Comparison of ENCODE assay signal across 10 cellular contexts in genomic region chr4:116925900-116926457, GRCh38.
DNase-seq lines count a peak whose midpoint lies in the region; ATAC-seq, FAIRE-seq and TF ChIP-seq lines count a peak whose summit lies in the region.
"Had no signal": no experiment of that assay in that cellular context is flagged by ENCODE, and none has a peak within 500 bp of the region (broad histone marks: within the 10 kb centered on the region; RNA-seq: fewer than 3 reads in every experiment).

No MANE protein-coding gene starts in this region.

- H3K9me3 Mint-ChIP-seq in activated T-helper 1 cell treated with anti-CD3 and anti-CD28 coated beads, Interleukin-12 subunit alpha, Interleukin-12 subunit beta, Interleukin-2, Interleukin-4 antibody, amounts not matched to agents 30 ng/mL and 10 ng/mL and 1 ng/mL, durations not matched to agents 14 hours and 24 hours and 36 hours, result no peaks in the 10 kb centered on the region

- H3K27ac ChIP-seq in HEK293 (ENCODE audit: extremely low read depth, low read depth, low read length), result no peak overlapping the region
- H3K27ac ChIP-seq in brain microvascular endothelial cell, result no peak overlapping the region
- H3K27ac ChIP-seq in keratinocyte (ENCODE audit: control insufficient read depth, insufficient read depth, low read length), result no peak overlapping the region
- no peak overlapping the region for H3K27ac ChIP-seq in sigmoid colon

- no peaks in the 10 kb centered on the region for H3K36me3 Mint-ChIP-seq in activated T-helper 1 cell treated with anti-CD3 and anti-CD28 coated beads, Interleukin-12 subunit alpha, Interleukin-12 subunit beta, Interleukin-2, Interleukin-4 antibody, amounts not matched to agents 30 ng/mL and 10 ng/mL and 1 ng/mL, durations not matched to agents 14 hours and 24 hours and 36 hours (ENCODE audit: low read depth)

- TF ChIP-seq CTCF in HEK293 (tag by site-specific recombination; IDR thresholded peaks at IDR 0.05), result no peak
- TF ChIP-seq CTCF in brain microvascular endothelial cell (IDR thresholded peaks at IDR 0.05; ENCODE audit: low read depth, low read length, missing control alignments), result no peak
- no peak for TF ChIP-seq CTCF in keratinocyte (optimal IDR thresholded peaks at IDR 0.05 in 1 of 3, IDR thresholded peaks at IDR 0.05 in 1 of 3, conservative IDR thresholded peaks at IDR 0.05 in 1 of 3; ENCODE audit: extremely low read depth in 1 of 3, insufficient read depth in 2 of 3, low read length in 3 of 3)
- TF ChIP-seq CTCF in sigmoid colon (IDR thresholded peaks at IDR 0.05), result no peak

- FAIRE-seq in keratinocyte (lab: Jason Lieb, UNC), result no peak

- no peaks in the 10 kb centered on the region for H3K4me1 ChIP-seq in HEK293 (ENCODE audit: control insufficient read depth, insufficient read depth, low read length)
- no peaks in the 10 kb centered on the region for H3K4me1 ChIP-seq in keratinocyte (ENCODE audit: control insufficient read depth, extremely low read depth, insufficient read depth, low read length)
- peaks cover 0 to 14% (median 9%) of the 10 kb centered on the region in 4 donors for H3K4me1 ChIP-seq in sigmoid colon
- H3K4me1 ChIP-seq: HAP-1 had no signal

- in situ Hi-C loops in brain microvascular endothelial cell (cut with HindIII; ENCODE audit: low pct_ligation_motif_present, low sequenced_read_pairs), result no loop called here

- WGBS in sigmoid colon, 2 donors, result 10 to 23% methylated on average over 51 of the region's 51 CpGs

- H3K4me3 ChIP-seq in HEK293 (ENCODE audit: low read depth, low read length) (peak overlapping the region; percentile 31), brain microvascular endothelial cell (ENCODE audit: low read depth, low read length) (peak overlapping the region; percentile 52), keratinocyte (ENCODE audit: control insufficient read depth in 2 of 3, extremely low read depth in 1 of 3, insufficient read depth in 2 of 3, low read depth in 1 of 3, low read length in 3 of 3) (no peak overlapping the region), sigmoid colon (peak overlapping the region in 3 of 4 donors; percentile 19 to 35 (median 27))
- H3K4me3 ChIP-seq: HAP-1 had no signal

- no peak for TF ChIP-seq POLR2A in sigmoid colon (IDR thresholded peaks at IDR 0.05)

- H3K27ac Mint-ChIP-seq in activated T-helper 1 cell treated with anti-CD3 and anti-CD28 coated beads, Interleukin-12 subunit alpha, Interleukin-12 subunit beta, Interleukin-2, Interleukin-4 antibody, amounts not matched to agents 30 ng/mL and 10 ng/mL and 1 ng/mL, durations not matched to agents 14 hours and 24 hours and 36 hours, result no peak overlapping the region

- dilution Hi-C loops in keratinocyte (cut with MboI; ENCODE audit: extremely low pct_ligation_motif_present, low sequenced_read_pairs), result no loop called here

- no peak for ATAC-seq in HG03159 (IDR thresholded peaks at IDR 0.05; ENCODE audit: unreplicated experiment)

- no peaks in the 10 kb centered on the region for H4K20me1 ChIP-seq in keratinocyte (ENCODE audit: control insufficient read depth, extremely low read depth, insufficient read depth, low read length)

- TF ChIP-seq EP300 in sigmoid colon (IDR thresholded peaks at IDR 0.05), result no peak

- H3K27me3 Mint-ChIP-seq in activated T-helper 1 cell treated with anti-CD3 and anti-CD28 coated beads, Interleukin-12 subunit alpha, Interleukin-12 subunit beta, Interleukin-2, Interleukin-4 antibody, amounts not matched to agents 30 ng/mL and 10 ng/mL and 1 ng/mL, durations not matched to agents 14 hours and 24 hours and 36 hours (ENCODE audit: insufficient read depth), result peaks cover 4% of the 10 kb centered on the region

- no peaks in the 10 kb centered on the region for H3K4me1 Mint-ChIP-seq in activated T-helper 1 cell treated with anti-CD3 and anti-CD28 coated beads, Interleukin-12 subunit alpha, Interleukin-12 subunit beta, Interleukin-2, Interleukin-4 antibody, amounts not matched to agents 30 ng/mL and 10 ng/mL and 1 ng/mL, durations not matched to agents 14 hours and 24 hours and 36 hours (ENCODE audit: low read depth)

- no peaks in the 10 kb centered on the region for H3K9me1 ChIP-seq in keratinocyte (ENCODE audit: control insufficient read depth, extremely low read depth, insufficient read depth, low read length)

- POLR2A ChIA-PET in HEK293 (lab: Yijun Ruan, JAX), result no interaction called here

- no peak overlapping the region for H3K9ac ChIP-seq in keratinocyte (ENCODE audit: control insufficient read depth, extremely low read depth, insufficient read depth, low read length)

- CTCF ChIA-PET in HEK293 (lab: Yijun Ruan, JAX), result no interaction called here

- intact Hi-C loops in sigmoid colon (cut with DNase I), result no loop called here
- intact Hi-C loops in activated T-helper 1 cell treated with anti-CD3 and anti-CD28 coated beads, Interleukin-12 subunit alpha, Interleukin-12 subunit beta, Interleukin-2, Interleukin-4 antibody, amounts not matched to agents 30 ng/mL and 10 ng/mL and 1 ng/mL, durations not matched to agents 14 hours and 24 hours and 36 hours (cut with micrococcal nuclease), result no loop called here

- no peaks in the 10 kb centered on the region for H3K36me3 ChIP-seq in HEK293 (ENCODE audit: control insufficient read depth in 2 of 2, insufficient read depth in 1 of 2, low read length in 2 of 2)
- H3K36me3 ChIP-seq in brain microvascular endothelial cell (replicated peaks), result no peaks in the 10 kb centered on the region
- no peaks in the 10 kb centered on the region for H3K36me3 ChIP-seq in keratinocyte (ENCODE audit: control insufficient read depth in 2 of 2, extremely low read depth in 1 of 2, insufficient read depth in 2 of 2, low read length in 2 of 2)
- no peaks in the 10 kb centered on the region for H3K36me3 ChIP-seq in sigmoid colon
- H3K36me3 ChIP-seq: HAP-1 had no signal

- H3K79me2 ChIP-seq in keratinocyte (ENCODE audit: control insufficient read depth, insufficient read depth, low read length), result no peaks in the 10 kb centered on the region

- no peak overlapping the region for H3K4me3 Mint-ChIP-seq in activated T-helper 1 cell treated with anti-CD3 and anti-CD28 coated beads, Interleukin-12 subunit alpha, Interleukin-12 subunit beta, Interleukin-2, Interleukin-4 antibody, amounts not matched to agents 30 ng/mL and 10 ng/mL and 1 ng/mL, durations not matched to agents 14 hours and 24 hours and 36 hours

- peak overlapping the region; percentile 27 for H3K4me2 ChIP-seq in keratinocyte (ENCODE audit: control insufficient read depth, extremely low read depth, insufficient read depth, low read depth, low read length)

- no peaks in the 10 kb centered on the region for H3K9me3 ChIP-seq in HEK293 (ENCODE audit: control insufficient read depth, insufficient read depth, low read depth, low read length)
- no peaks in the 10 kb centered on the region for H3K9me3 ChIP-seq in keratinocyte (ENCODE audit: control insufficient read depth, low read depth, low read length)
- H3K9me3 ChIP-seq in sigmoid colon, result no peaks in the 10 kb centered on the region
- H3K9me3 ChIP-seq: HAP-1 had no signal

- peaks cover 2% of the 10 kb centered on the region for H3K27me3 ChIP-seq in brain microvascular endothelial cell (replicated peaks)
- peaks cover 16% of the 10 kb centered on the region for H3K27me3 ChIP-seq in keratinocyte (ENCODE audit: control insufficient read depth, extremely low read depth, insufficient read depth, low read length)
- H3K27me3 ChIP-seq in sigmoid colon, result peaks cover 6 to 43% (median 6%) of the 10 kb centered on the region in 3 donors

- no peak for DNase-seq in brain microvascular endothelial cell
- DNase-seq in keratinocyte (ENCODE audit: low read depth, low spot score), result no peak
- peak; percentile 50 for DNase-seq in sigmoid colon
- DNase-seq in NCI-H128 (lab: John Stamatoyannopoulos, UW; ENCODE audit: unreplicated experiment), result no peak
- DNase-seq in activated T-helper 1 cell treated with anti-CD3 and anti-CD28 coated beads, Interleukin-12 subunit alpha, Interleukin-12 subunit beta, Interleukin-2, Interleukin-4 antibody, amounts not matched to agents 30 ng/mL and 10 ng/mL and 1 ng/mL, durations not matched to agents 14 hours and 24 hours and 36 hours (ENCODE audit: low spot score), result no peak
- no peak for DNase-seq in RPMI8226
- DNase-seq: effector CD8-positive, alpha-beta T cell had no signal

- H2AFZ ChIP-seq in keratinocyte (ENCODE audit: control insufficient read depth, low read length), result no peak overlapping the region

TF ChIP-seq in HEK293, 187 proteins besides CTCF, POLR2A, EP300 and RAD21 (continues in another document):
- TF ChIP-seq KLF7 (tag by site-specific recombination; IDR thresholded peaks at IDR 0.05; ENCODE audit: borderline replicate concordance) (no peak), ZSCAN16 (tag by site-specific recombination; IDR thresholded peaks at IDR 0.05) (no peak), ZSCAN18 (tag by site-specific recombination; IDR thresholded peaks at IDR 0.05) (no peak), ZSCAN23 (tag by site-specific recombination; IDR thresholded peaks at IDR 0.05) (no peak), ZNF214 (tag by site-specific recombination; IDR thresholded peaks at IDR 0.05; ENCODE audit: borderline replicate concordance) (no peak), ZNF707 (tag by site-specific recombination; IDR thresholded peaks at IDR 0.05) (no peak), ZNF626 (tag by site-specific recombination; IDR thresholded peaks at IDR 0.05) (no peak), ZBTB6 (tag by site-specific recombination; IDR thresholded peaks at IDR 0.05) (no peak), SP7 (tag by site-specific recombination; IDR thresholded peaks at IDR 0.05) (no peak), GLI2 (tag by site-specific recombination; IDR thresholded peaks at IDR 0.05; ENCODE audit: borderline replicate concordance, low read depth) (no peak), ZNF596 (tag by site-specific recombination; IDR thresholded peaks at IDR 0.05) (no peak)

Comparison
In these comparisons a context has a peak if more than half of its experiments do, and no peak if none do; other contexts are left out.
1. H3K4me3 ChIP-seq: peak in HEK293 (single experiment), brain microvascular endothelial cell (single experiment) and sigmoid colon (3 of 4); none in keratinocyte (0 of 3).